ENCODE assay signal across 15 cellular contexts in genomic region chr11:2897048-2897447, GRCh38. TPM values are rescaled to one million over a fixed set of nuclear protein-coding genes. Genes with fewer than 3 reads are reported as not detected.
DNase-seq lines count a peak whose midpoint lies in the region; ATAC-seq and TF ChIP-seq lines count a peak whose summit lies in the region.
"Had no signal": no experiment of that assay in that cellular context is flagged by ENCODE, and none has a peak within 500 bp of the region (broad histone marks: within the 10 kb centered on the region; RNA-seq: fewer than 3 reads in every experiment).

No MANE protein-coding gene starts in this region.

- no peaks in the 10 kb centered on the region for H3K27me3 Mint-ChIP-seq in activated CD4-positive, alpha-beta T cell treated with anti-CD3 and anti-CD28 coated beads, Interleukin-2, amount 10 ng/mL, durations not matched to agents 7 days and 5 days
- no peaks in the 10 kb centered on the region for H3K27me3 Mint-ChIP-seq in natural killer cell (ENCODE audit: low read depth in 2 of 2)
- H3K27me3 Mint-ChIP-seq in natural killer cell treated with Interleukin-12 subunit alpha and Interleukin-12 subunit beta and Interleukin-15 and Interleukin-18, amount 100 ng/mL, for 72 hours = no peaks in the 10 kb centered on the region
- peaks cover 23% of the 10 kb centered on the region for H3K27me3 Mint-ChIP-seq in dendritic cell treated with granulocyte-macrophage colony-stimulating factor and Interleukin-4, amounts not matched to agents 40 ng/mL and 50 ng/mL, for 4 days
- H3K27me3 Mint-ChIP-seq: CD4-positive, alpha-beta memory T cell had no signal

- TF ChIP-seq CTCF in natural killer cell (IDR thresholded peaks at IDR 0.05) (no peak), thyroid gland (IDR thresholded peaks at IDR 0.05) (no peak)

- no peak overlapping the region for H3K27ac ChIP-seq in thyroid gland
- H3K27ac ChIP-seq: 22Rv1 had no signal

- intact Hi-C loops in natural killer cell (cut with micrococcal nuclease) (loop anchor here (5.0 kb wide), 1 partner anchor 35 kb away; no protein-coding TSS in a partner anchor), thyroid gland (cut with DNase I) (loop anchor here (10.0 kb wide), 1 partner anchor 592 kb away; the partner anchor contains the start of genes C11orf21 and TSPAN32), sciatic nerve (cut with DNase I) (loop anchor here (10.0 kb wide), 1 partner anchor 592 kb away; the partner anchor contains the start of genes C11orf21 and TSPAN32)
- intact Hi-C loops in dendritic cell treated with granulocyte-macrophage colony-stimulating factor and Interleukin-4, amounts not matched to agents 40 ng/mL and 50 ng/mL, for 4 days (cut with micrococcal nuclease) = no loop called here

- H3K4me3 Mint-ChIP-seq in activated CD4-positive, alpha-beta T cell treated with anti-CD3 and anti-CD28 coated beads, Interleukin-2, amount 10 ng/mL, durations not matched to agents 7 days and 5 days = no peak overlapping the region
- H3K4me3 Mint-ChIP-seq in natural killer cell = no peak overlapping the region
- no peak overlapping the region for H3K4me3 Mint-ChIP-seq in natural killer cell treated with Interleukin-12 subunit alpha and Interleukin-12 subunit beta and Interleukin-15 and Interleukin-18, amount 100 ng/mL, for 72 hours
- H3K4me3 Mint-ChIP-seq in dendritic cell treated with granulocyte-macrophage colony-stimulating factor and Interleukin-4, amounts not matched to agents 40 ng/mL and 50 ng/mL, for 4 days = no peak overlapping the region

- POLR2A ChIA-PET in activated CD4-positive, alpha-beta T cell treated with anti-CD3 and anti-CD28 coated beads, Interleukin-2, amount 10 ng/mL, durations not matched to agents 7 days and 5 days (lab: Charles Lee) = no interaction called here

- H3K27me3 ChIP-seq in thyroid gland = no peaks in the 10 kb centered on the region

- WGBS in thyroid gland, 2 donors = 92 to 97% methylated on average over 5 to 6 of the region's 6 CpGs

- H3K4me1 ChIP-seq in thyroid gland = peaks cover 14 to 32% of the 10 kb centered on the region in 2 donors

- H3K9me3 Mint-ChIP-seq in activated CD4-positive, alpha-beta T cell treated with anti-CD3 and anti-CD28 coated beads, Interleukin-2, amount 10 ng/mL, durations not matched to agents 7 days and 5 days = no peaks in the 10 kb centered on the region
- H3K9me3 Mint-ChIP-seq in natural killer cell = no peaks in the 10 kb centered on the region
- no peaks in the 10 kb centered on the region for H3K9me3 Mint-ChIP-seq in natural killer cell treated with Interleukin-12 subunit alpha and Interleukin-12 subunit beta and Interleukin-15 and Interleukin-18, amount 100 ng/mL, for 72 hours
- no peaks in the 10 kb centered on the region for H3K9me3 Mint-ChIP-seq in dendritic cell treated with granulocyte-macrophage colony-stimulating factor and Interleukin-4, amounts not matched to agents 40 ng/mL and 50 ng/mL, for 4 days

- H3K4me1 Mint-ChIP-seq in activated CD4-positive, alpha-beta T cell treated with anti-CD3 and anti-CD28 coated beads, Interleukin-2, amount 10 ng/mL, durations not matched to agents 7 days and 5 days = peaks cover 50% of the 10 kb centered on the region
- peaks cover 39 to 62% of the 10 kb centered on the region in 2 donors for H3K4me1 Mint-ChIP-seq in natural killer cell
- peaks cover 26 to 36% of the 10 kb centered on the region in 2 donors for H3K4me1 Mint-ChIP-seq in natural killer cell treated with Interleukin-12 subunit alpha and Interleukin-12 subunit beta and Interleukin-15 and Interleukin-18, amount 100 ng/mL, for 72 hours (ENCODE audit: low read depth in 2 of 2)
- peaks cover 69% of the 10 kb centered on the region for H3K4me1 Mint-ChIP-seq in dendritic cell treated with granulocyte-macrophage colony-stimulating factor and Interleukin-4, amounts not matched to agents 40 ng/mL and 50 ng/mL, for 4 days (ENCODE audit: low read depth)

- no peaks in the 10 kb centered on the region for H3K9me3 ChIP-seq in thyroid gland
- H3K9me3 ChIP-seq: HAP-1 had no signal

- no peaks in the 10 kb centered on the region for H3K36me3 Mint-ChIP-seq in activated CD4-positive, alpha-beta T cell treated with anti-CD3 and anti-CD28 coated beads, Interleukin-2, amount 10 ng/mL, durations not matched to agents 7 days and 5 days (ENCODE audit: low read depth)
- H3K36me3 Mint-ChIP-seq in natural killer cell = no peaks in the 10 kb centered on the region
- no peaks in the 10 kb centered on the region for H3K36me3 Mint-ChIP-seq in natural killer cell treated with Interleukin-12 subunit alpha and Interleukin-12 subunit beta and Interleukin-15 and Interleukin-18, amount 100 ng/mL, for 72 hours
- H3K36me3 Mint-ChIP-seq in dendritic cell treated with granulocyte-macrophage colony-stimulating factor and Interleukin-4, amounts not matched to agents 40 ng/mL and 50 ng/mL, for 4 days (ENCODE audit: low read depth) = no peaks in the 10 kb centered on the region
- H3K36me3 Mint-ChIP-seq: CD4-positive, alpha-beta memory T cell had no signal

- TF ChIP-seq POLR2A in thyroid gland (IDR thresholded peaks at IDR 0.05) = no peak

- peak overlapping the region; percentile 5 for H3K27ac Mint-ChIP-seq in activated CD4-positive, alpha-beta T cell treated with anti-CD3 and anti-CD28 coated beads, Interleukin-2, amount 10 ng/mL, durations not matched to agents 7 days and 5 days
- H3K27ac Mint-ChIP-seq in natural killer cell = peak overlapping the region; percentile 41 to 99
- peak overlapping the region in 1 of 2 donors; percentile 39 for H3K27ac Mint-ChIP-seq in natural killer cell treated with Interleukin-12 subunit alpha and Interleukin-12 subunit beta and Interleukin-15 and Interleukin-18, amount 100 ng/mL, for 72 hours
- peak overlapping the region; percentile 89 for H3K27ac Mint-ChIP-seq in dendritic cell treated with granulocyte-macrophage colony-stimulating factor and Interleukin-4, amounts not matched to agents 40 ng/mL and 50 ng/mL, for 4 days

- DNase-seq in activated CD4-positive, alpha-beta T cell treated with anti-CD3 and anti-CD28 coated beads, Interleukin-2, amount 10 ng/mL, durations not matched to agents 7 days and 5 days = no peak
- DNase-seq in activated CD4-positive, alpha-beta T cell treated with anti-CD3 and anti-CD28 coated beads, Interleukin-2, amount 50 U/mL, for 1 hour = no peak
- DNase-seq in natural killer cell (no peak), thyroid gland (no peak), sciatic nerve (ENCODE audit: low spot score) (no peak)
- DNase-seq in natural killer cell treated with Interleukin-12 subunit alpha and Interleukin-12 subunit beta and Interleukin-15 and Interleukin-18, amount 100 ng/mL, for 72 hours (ENCODE audit: low spot score) = no peak
- no peak for DNase-seq in activated naive CD4-positive, alpha-beta T cell treated with anti-CD3 and anti-CD28 coated beads, Interleukin-2, amount 50 U/mL, for 16 hours
- DNase-seq: AML-193; C1 segment of cervical spinal cord; CD4-positive, alpha-beta memory T cell; DND-41; GDM1 had no signal

- ATAC-seq in natural killer cell (no peak), sciatic nerve (no peak)
- ATAC-seq in natural killer cell treated with Interleukin-12 subunit alpha and Interleukin-12 subunit beta and Interleukin-15 and Interleukin-18, amount 100 ng/mL, for 72 hours = no peak

- no peaks in the 10 kb centered on the region for H3K36me3 ChIP-seq in thyroid gland
- H3K36me3 ChIP-seq: HAP-1 had no signal

- CTCF ChIA-PET in activated CD4-positive, alpha-beta T cell treated with anti-CD3 and anti-CD28 coated beads, Interleukin-2, amount 10 ng/mL, durations not matched to agents 7 days and 5 days (lab: Charles Lee) = interaction anchor here (1.4 kb wide), 1 partner anchor 25 kb away, joined by 3 read pairs; no protein-coding TSS in a partner anchor

- H3K4me3 ChIP-seq in thyroid gland (replicated peaks in 1 of 3) = no peak overlapping the region
- H3K4me3 ChIP-seq: HAP-1 had no signal

RNA-seq across cellular contexts. Expression of gene CDKN1C, which starts 11.5 kb away (rescaled TPM):
- total RNA-seq in activated CD4-positive, alpha-beta T cell treated with anti-CD3 and anti-CD28 coated beads, Interleukin-2, amount 10 ng/mL, durations not matched to agents 7 days and 5 days = under 1 TPM; 0.29 to 0.40 TPM
- total RNA-seq in natural killer cell (10 to 100 TPM in 1 of 3 donors, 1 to 10 TPM in 2; 2.6 to 27.9 (median 6.3) TPM), thyroid gland (10 to 100 TPM; 12.6 to 29.7 (median 16.8) TPM), sciatic nerve (186 TPM)
- 1 to 10 TPM; 1.2 to 2.0 TPM for total RNA-seq in natural killer cell treated with Interleukin-12 subunit alpha and Interleukin-12 subunit beta and Interleukin-15 and Interleukin-18, amount 100 ng/mL, for 72 hours

RNA-seq across cellular contexts. Expression of gene PHLDA2, which starts 32.2 kb away (rescaled TPM):
- total RNA-seq in activated CD4-positive, alpha-beta T cell treated with anti-CD3 and anti-CD28 coated beads, Interleukin-2, amount 10 ng/mL, durations not matched to agents 7 days and 5 days = under 1 TPM; 0.35 to 0.45 TPM
- total RNA-seq in natural killer cell (1 to 10 TPM in 2 of 3 donors, under 1 TPM in 1; 0.79 to 3.2 (median 2.2) TPM), thyroid gland (1 to 10 TPM in 2 of 4 donors, under 1 TPM in 1, not detected in 1; 0.93 to 3.7 (median 2.3) TPM), sciatic nerve (7.5 TPM)
- total RNA-seq in natural killer cell treated with Interleukin-12 subunit alpha and Interleukin-12 subunit beta and Interleukin-15 and Interleukin-18, amount 100 ng/mL, for 72 hours = 1 to 10 TPM; 3.0 to 4.5 TPM
